17 cellular contexts compared by ENCODE assay signal in genomic region chr10:63553473-63553872, GRCh38. TPM values are rescaled to one million over a fixed set of nuclear protein-coding genes. Genes with fewer than 3 reads are reported as not detected.
DNase-seq lines count a peak whose midpoint lies in the region; FAIRE-seq and TF ChIP-seq lines count a peak whose summit lies in the region.
"Had no signal": no experiment of that assay in that cellular context is flagged by ENCODE, and none has a peak within 500 bp of the region (broad histone marks: within the 10 kb centered on the region; RNA-seq: fewer than 3 reads in every experiment).

No MANE protein-coding gene starts in this region.

- POLR2A ChIA-PET in AG04450 (lab: Yijun Ruan, JAX): interaction anchor here (0.7 kb wide), 1 partner anchor 144 kb away, joined by 5 read pairs; no protein-coding TSS in a partner anchor

- peak overlapping the region; percentile 40 for H3K27ac ChIP-seq in AG04450 (ENCODE audit: low read depth, low read length)
- H3K27ac ChIP-seq: gastroesophageal sphincter, right atrium auricular region, transverse colon had no signal

- peak; percentile 45 for FAIRE-seq in islet of Langerhans (lab: Jason Lieb, UNC)
- FAIRE-seq: bronchial epithelial cell had no signal

- H3K9ac ChIP-seq in adipocyte (ENCODE audit: low read length): peak overlapping the region; percentile 50

- H3K4me3 ChIP-seq in AG04450 (ENCODE audit: low read depth, low read length): no peak overlapping the region
- peak overlapping the region; percentile 60 for H3K4me3 ChIP-seq in adipocyte (ENCODE audit: low read length)
- H3K4me3 ChIP-seq: gastroesophageal sphincter, right atrium auricular region, transverse colon had no signal

- peaks cover 33% of the 10 kb centered on the region for H3K4me1 ChIP-seq in adipocyte (ENCODE audit: control insufficient read depth, insufficient read depth, low read length)

- CTCF ChIA-PET in AG04450 (lab: Charles Lee): interaction anchor here (0.5 to 0.7 kb wide), 2 partner anchors 746 to 777 kb away, joined by 3 to 7 read pairs; no protein-coding TSS in a partner anchor

- in situ Hi-C loops in ACHN (cut with HindIII; ENCODE audit: low pct_ligation_motif_present, low pct_unique_long_range_greater_than_20kb, low sequenced_read_pairs): no loop called here

- H3K27me3 ChIP-seq in AG04450 (ENCODE audit: control insufficient read depth, insufficient read depth, low read length) (no peaks in the 10 kb centered on the region), adipocyte (replicated peaks; ENCODE audit: control insufficient read depth, insufficient read depth, low read length) (no peaks in the 10 kb centered on the region)
- H3K27me3 ChIP-seq: gastroesophageal sphincter, right atrium auricular region, transverse colon had no signal

- DNase-seq in AG04450 (ENCODE audit: low read depth, low spot score) (no peak), HS-5 (ENCODE audit: low read depth) (peak; percentile 48), adipocyte (ENCODE audit: low read depth) (no peak), NCI-H345 (lab: John Stamatoyannopoulos, UW) (no peak), NCI-H1694 (lab: John Stamatoyannopoulos, UW) (no peak), glomerular visceral epithelial cell (ENCODE audit: extremely low spot score) (no peak), ACHN (no peak)
- DNase-seq: activated naive CD4-positive, alpha-beta T cell treated with anti-CD3 and anti-CD28 coated beads, Interleukin-2, amount 10 ng/mL, durations not matched to agents 7 days and 5 days; DMS153; effector memory CD8-positive, alpha-beta T cell; NCI-H1105 treated with DMSO at 0.1 percent for 48 hours; stimulated activated CD4-positive, alpha-beta T cell treated with anti-CD3 and anti-CD28 coated beads, Interleukin-2, amount 100 ng/mL, for 48 hours; transverse colon had no signal

- H3K36me3 ChIP-seq in adipocyte (ENCODE audit: control insufficient read depth, insufficient read depth, low read length, severe bottlenecking): no peaks in the 10 kb centered on the region
- H3K36me3 ChIP-seq: gastroesophageal sphincter, right atrium auricular region, transverse colon had no signal

- no peaks in the 10 kb centered on the region for H3K9me3 ChIP-seq in AG04450 (ENCODE audit: control insufficient read depth, insufficient read depth, low read length)
- H3K9me3 ChIP-seq in adipocyte (ENCODE audit: control insufficient read depth, low read length): no peaks in the 10 kb centered on the region
- H3K9me3 ChIP-seq: gastroesophageal sphincter, right atrium auricular region, transverse colon had no signal

- TF ChIP-seq CTCF in AG04450 (IDR thresholded peaks at IDR 0.05; ENCODE audit: low read depth, low read length): no peak

RNA-seq across cellular contexts. Expression of gene REEP3, which starts 32.3 kb away (rescaled TPM):
- 26.6 and 36.5 TPM in 2 replicates for polyA plus RNA-seq in AG04450 (2011; rRNA removed)
- 11.9 and 21.2 TPM in 2 replicates for polyA minus RNA-seq in AG04450 (2011; rRNA and poly(A)+ RNA removed)
